In the genomic region with DNA sequence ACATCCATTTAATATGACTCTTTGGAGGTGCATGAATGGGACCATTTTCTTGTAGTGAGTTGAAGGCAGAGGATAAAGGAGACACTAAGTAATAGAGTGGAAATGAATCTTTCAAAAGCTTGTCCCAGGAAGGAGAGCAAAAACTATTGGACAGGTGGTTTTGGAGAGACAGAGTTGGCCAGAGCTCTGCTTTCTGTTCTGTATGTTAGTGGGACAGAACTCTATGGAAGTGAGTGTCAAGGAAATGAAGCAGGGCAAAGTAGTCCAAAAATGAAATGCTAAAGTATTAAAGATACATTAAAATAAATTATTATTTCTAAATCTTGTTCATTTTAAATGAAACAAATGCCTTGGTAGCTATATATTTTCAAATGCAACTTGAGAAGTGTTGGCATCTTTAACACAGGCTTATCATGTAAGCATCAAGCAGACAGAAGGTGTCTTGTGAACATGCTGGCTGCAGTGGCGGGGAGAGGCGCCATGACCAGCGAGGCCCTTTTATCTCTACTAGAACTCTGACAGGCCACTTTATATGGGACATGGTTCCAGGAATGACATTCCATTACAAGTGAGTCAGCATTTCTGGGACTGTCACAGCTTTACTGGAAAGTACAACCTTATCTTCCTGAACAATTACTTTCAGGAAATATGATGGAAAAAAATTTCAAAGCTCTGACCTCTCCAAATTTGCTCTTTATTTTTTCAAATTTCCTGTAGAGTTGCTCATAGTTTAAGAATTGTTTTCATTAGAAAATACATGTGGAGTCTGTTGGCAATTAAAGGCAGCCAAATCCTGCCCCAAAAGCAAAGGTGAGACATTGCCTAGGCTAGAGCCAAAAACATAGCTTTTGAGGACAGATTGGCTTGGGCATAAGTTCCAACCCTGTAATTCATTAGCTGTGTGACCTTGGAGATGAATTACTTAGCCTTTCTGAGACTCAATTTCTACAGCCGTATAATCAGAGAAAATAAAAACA, we compare ENCODE assay signal across 15 cellular contexts.
A peak's percentile ranks its signal among the peaks of the same experiment; 100 is the strongest.
DNase-seq lines count a peak whose midpoint lies in the region; ATAC-seq and TF ChIP-seq lines count a peak whose summit lies in the region.
"Had no signal": no experiment of that assay in that cellular context is flagged by ENCODE, and none has a peak within 500 bp of the region (broad histone marks: within the 10 kb centered on the region; RNA-seq: fewer than 3 reads in every experiment).

No MANE protein-coding gene starts in this region.

- H3K4me1 ChIP-seq in liver (ENCODE audit: control insufficient read depth in 4 of 4, insufficient read depth in 4 of 4, low read length in 3 of 4): peaks cover 0 to 2% (median 0%) of the 10 kb centered on the region in 4 donors
- H3K4me1 ChIP-seq in aorta (ENCODE audit: control insufficient read depth in 1 of 2, insufficient read depth in 2 of 2, low read length in 2 of 2): no peaks in the 10 kb centered on the region
- H3K4me1 ChIP-seq: suprapubic skin had no signal

- H3K27me3 ChIP-seq in liver (ENCODE audit: control insufficient read depth in 4 of 4, insufficient read depth in 4 of 4, low read length in 3 of 4): peaks cover 0 to 2% (median 0%) of the 10 kb centered on the region in 4 donors
- H3K27me3 ChIP-seq in aorta (ENCODE audit: control insufficient read depth in 1 of 2, insufficient read depth in 2 of 2, low read length in 1 of 2): no peaks in the 10 kb centered on the region
- H3K27me3 ChIP-seq: suprapubic skin had no signal

- intact Hi-C loops in aorta (cut with DNase I): loop anchor here in 1 of 2 donors (10.0 kb wide), 1 partner anchor 1298 kb away; no protein-coding TSS in a partner anchor

- no peak overlapping the region for H3K9ac ChIP-seq in liver (ENCODE audit: low read depth in 1 of 2, low read length in 2 of 2)

- H3K4me3 ChIP-seq in liver (ENCODE audit: low read depth in 1 of 3, low read length in 3 of 3) (no peak overlapping the region), aorta (ENCODE audit: low read length in 2 of 2) (no peak overlapping the region)
- H3K4me3 ChIP-seq: suprapubic skin had no signal

- TF ChIP-seq RAD21 in liver (IDR thresholded peaks at IDR 0.05): no peak

- H3K9me3 ChIP-seq in liver (ENCODE audit: control insufficient read depth in 4 of 4, low read length in 3 of 4) (no peaks in the 10 kb centered on the region), aorta (ENCODE audit: control insufficient read depth, low read length) (no peaks in the 10 kb centered on the region)
- H3K9me3 ChIP-seq: suprapubic skin had no signal

- no peaks in the 10 kb centered on the region for H3K36me3 ChIP-seq in liver (ENCODE audit: control insufficient read depth in 4 of 4, insufficient read depth in 3 of 4, low read depth in 1 of 4, low read length in 3 of 4)
- H3K36me3 ChIP-seq in aorta (ENCODE audit: control insufficient read depth in 1 of 2, insufficient read depth in 2 of 2, low read length in 1 of 2): no peaks in the 10 kb centered on the region
- H3K36me3 ChIP-seq: suprapubic skin had no signal

- WGBS in liver: 65% methylated on average over 4 of the region's 4 CpGs
- 7 to 12% methylated on average over 4 of the region's 4 CpGs for WGBS in aorta, 2 donors

- DNase-seq in DMS 273 (lab: John Stamatoyannopoulos, UW; ENCODE audit: unreplicated experiment) (peak; percentile 43), DMS 273 treated with DMSO at 0.1 percent for 48 hours (lab: John Stamatoyannopoulos, UW) (no peak), aorta (no peak), NCI-H146 (lab: John Stamatoyannopoulos, UW) (no peak), NOMO-1 treated with DMSO at 0.1 percent for 48 hours (lab: John Stamatoyannopoulos, UW; ENCODE audit: unreplicated experiment) (no peak)
- no peak for DNase-seq in stimulated activated CD4-positive, alpha-beta T cell treated with anti-CD3 and anti-CD28 coated beads, Interleukin-1b, Interleukin-23, amount 100 ng/mL, for 48 hours
- DNase-seq: activated CD4-positive, alpha-beta memory T cell treated with anti-CD3 and anti-CD28 coated beads, Interleukin-2, amount 10 ng/mL, durations not matched to agents 7 days and 5 days; activated naive CD4-positive, alpha-beta T cell treated with anti-CD3 and anti-CD28 coated beads for 36 hours; DMS79; H9; NCI-H2029 had no signal

- ATAC-seq in esophagus mucosa (peak; percentile 44), aorta (ENCODE audit: low FRiP score) (peak; percentile 64)

- no peak overlapping the region for H3K27ac ChIP-seq in liver (ENCODE audit: low read depth in 1 of 2, low read length in 2 of 2)
- H3K27ac ChIP-seq in aorta (ENCODE audit: low read depth in 1 of 2, low read length in 2 of 2): no peak overlapping the region
- H3K27ac ChIP-seq: 22Rv1, suprapubic skin had no signal

- no peak for TF ChIP-seq CTCF in liver (IDR thresholded peaks at IDR 0.05; ENCODE audit: low read depth, low read length, missing input control)

TF ChIP-seq in liver, 16 proteins besides CTCF, POLR2A, EP300 and RAD21:
- TF ChIP-seq, protein P1, sequence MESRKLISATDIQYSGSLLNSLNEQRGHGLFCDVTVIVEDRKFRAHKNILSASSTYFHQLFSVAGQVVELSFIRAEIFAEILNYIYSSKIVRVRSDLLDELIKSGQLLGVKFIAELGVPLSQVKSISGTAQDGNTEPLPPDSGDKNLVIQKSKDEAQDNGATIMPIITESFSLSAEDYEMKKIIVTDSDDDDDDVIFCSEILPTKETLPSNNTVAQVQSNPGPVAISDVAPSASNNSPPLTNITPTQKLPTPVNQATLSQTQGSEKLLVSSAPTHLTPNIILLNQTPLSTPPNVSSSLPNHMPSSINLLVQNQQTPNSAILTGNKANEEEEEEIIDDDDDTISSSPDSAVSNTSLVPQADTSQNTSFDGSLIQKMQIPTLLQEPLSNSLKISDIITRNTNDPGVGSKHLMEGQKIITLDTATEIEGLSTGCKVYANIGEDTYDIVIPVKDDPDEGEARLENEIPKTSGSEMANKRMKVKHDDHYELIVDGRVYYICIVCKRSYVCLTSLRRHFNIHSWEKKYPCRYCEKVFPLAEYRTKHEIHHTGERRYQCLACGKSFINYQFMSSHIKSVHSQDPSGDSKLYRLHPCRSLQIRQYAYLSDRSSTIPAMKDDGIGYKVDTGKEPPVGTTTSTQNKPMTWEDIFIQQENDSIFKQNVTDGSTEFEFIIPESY (IDR thresholded peaks at IDR 0.05): no peak
- TF ChIP-seq NR2F2 (IDR thresholded peaks at IDR 0.05) (peak; percentile 77), JUND (IDR thresholded peaks at IDR 0.05) (peak; percentile 30 to 41), YY1 (IDR thresholded peaks at IDR 0.05) (no peak), SP1 (IDR thresholded peaks at IDR 0.05) (peak; percentile 19), GABPA (IDR thresholded peaks at IDR 0.05 in 1 of 2, conservative IDR thresholded peaks at IDR 0.05 in 1 of 2) (no peak), EGR1 (IDR thresholded peaks at IDR 0.05; ENCODE audit: low read depth in 2 of 2) (no peak), HNF4G (IDR thresholded peaks at IDR 0.05) (no peak), FOXA2 (IDR thresholded peaks at IDR 0.05) (no peak), RXRA (IDR thresholded peaks at IDR 0.05) (no peak), TAF1 (conservative IDR thresholded peaks at IDR 0.05) (no peak), FOXA1 (IDR thresholded peaks at IDR 0.05) (no peak)
- TF ChIP-seq, protein P2, sequence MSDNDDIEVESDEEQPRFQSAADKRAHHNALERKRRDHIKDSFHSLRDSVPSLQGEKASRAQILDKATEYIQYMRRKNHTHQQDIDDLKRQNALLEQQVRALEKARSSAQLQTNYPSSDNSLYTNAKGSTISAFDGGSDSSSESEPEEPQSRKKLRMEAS (IDR thresholded peaks at IDR 0.05): no peak
- TF ChIP-seq, protein P3, sequence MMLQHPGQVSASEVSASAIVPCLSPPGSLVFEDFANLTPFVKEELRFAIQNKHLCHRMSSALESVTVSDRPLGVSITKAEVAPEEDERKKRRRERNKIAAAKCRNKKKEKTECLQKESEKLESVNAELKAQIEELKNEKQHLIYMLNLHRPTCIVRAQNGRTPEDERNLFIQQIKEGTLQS (IDR thresholded peaks at IDR 0.05): no peak
TF ChIP-seq in liver: peak in this region for 3.
